Comparison of ENCODE assay signal across 15 cellular contexts in genomic region chr6:79034865-79035264, GRCh38. TPM values are rescaled to one million over a fixed set of nuclear protein-coding genes. Genes with fewer than 3 reads are reported as not detected.
A peak's percentile ranks its signal among the peaks of the same experiment; 100 is the strongest.
DNase-seq lines count a peak whose midpoint lies in the region; ATAC-seq, FAIRE-seq and TF ChIP-seq lines count a peak whose summit lies in the region.
"Had no signal": no experiment of that assay in that cellular context is flagged by ENCODE, and none has a peak within 500 bp of the region (broad histone marks: within the 10 kb centered on the region; RNA-seq: fewer than 3 reads in every experiment).

No MANE protein-coding gene starts in this region.

- no peak overlapping the region for H3K4me2 ChIP-seq in H9 (ENCODE audit: insufficient read depth, insufficient read length, low read length)

- no peak overlapping the region for H4K8ac ChIP-seq in H9 (replicated peaks; ENCODE audit: insufficient read length, low read depth, low read length)

- peaks cover 9 to 18% of the 10 kb centered on the region in 2 experiments for H3K4me1 Mint-ChIP-seq in H9
- peaks cover 46% of the 10 kb centered on the region for H3K4me1 Mint-ChIP-seq in stimulated activated memory B cell treated with anti-CD40 and anti-IgM and Interleukin-4, amounts not matched to agents 10 μg/mL and 1 μg/mL and 100 μg/mL, for 72 hours

- H3K27me3 Mint-ChIP-seq in H9 (ENCODE audit: low read depth): no peaks in the 10 kb centered on the region
- H3K27me3 Mint-ChIP-seq in stimulated activated memory B cell treated with anti-CD40 and anti-IgM and Interleukin-4, amounts not matched to agents 10 μg/mL and 1 μg/mL and 100 μg/mL, for 72 hours: no peaks in the 10 kb centered on the region
- H3K27me3 Mint-ChIP-seq: CD4-positive, alpha-beta memory T cell; IgD-negative memory B cell; progenitor cell of endocrine pancreas had no signal

- in situ Hi-C loops in astrocyte of the spinal cord (cut with HindIII; ENCODE audit: low sequenced_read_pairs): no loop called here

- no peaks in the 10 kb centered on the region for H3K79me1 ChIP-seq in H9 (ENCODE audit: insufficient read depth, low read depth, low read length, poor library complexity, severe bottlenecking)

- ATAC-seq in GM18508 (IDR thresholded peaks at IDR 0.05; ENCODE audit: insufficient read depth, unreplicated experiment): peak; percentile 86
- ATAC-seq in GM19397 (IDR thresholded peaks at IDR 0.05; ENCODE audit: unreplicated experiment): peak; percentile 61
- ATAC-seq in HG03342 (IDR thresholded peaks at IDR 0.05; ENCODE audit: unreplicated experiment): peak; percentile 76
- ATAC-seq in GM19467 (IDR thresholded peaks at IDR 0.05; ENCODE audit: unreplicated experiment): no peak
- no peak for ATAC-seq in stimulated activated memory B cell treated with anti-CD40 and anti-IgM and Interleukin-4, amounts not matched to agents 10 μg/mL and 1 μg/mL and 100 μg/mL, for 72 hours

- H3K14ac ChIP-seq in H9 (ENCODE audit: insufficient read depth, low read length): no peak overlapping the region

- no peaks in the 10 kb centered on the region for H4K20me1 ChIP-seq in H9 (ENCODE audit: control insufficient read depth, insufficient read depth, insufficient read length)

- no peak overlapping the region for H2BK20ac ChIP-seq in H9 (ENCODE audit: low read depth, low read length, poor library complexity, severe bottlenecking)

- no CpG with 5 or more reads among the region's 2 CpGs for WGBS in H9 (ENCODE audit: extremely low coverage, insufficient read length, low lambda C conversion rate)

- H3K27ac ChIP-seq in H9 (ENCODE audit: insufficient read length, low read depth, low read length): no peak overlapping the region
- H3K27ac ChIP-seq: tibial artery had no signal

- peak overlapping the region in 1 of 3 experiments; percentile 7; a peak in 1 of 7 replicates for H3K27ac Mint-ChIP-seq in H9
- no peak overlapping the region for H3K27ac Mint-ChIP-seq in stimulated activated memory B cell treated with anti-CD40 and anti-IgM and Interleukin-4, amounts not matched to agents 10 μg/mL and 1 μg/mL and 100 μg/mL, for 72 hours
- H3K27ac Mint-ChIP-seq: progenitor cell of endocrine pancreas had no signal

- H2BK5ac ChIP-seq in H9 (ENCODE audit: insufficient read length, low read length): no peak overlapping the region

- H3T11ph ChIP-seq in H9 (ENCODE audit: low read length): no peak overlapping the region

- no peak overlapping the region for H2BK12ac ChIP-seq in H9 (ENCODE audit: insufficient read length, low read depth, low read length)

- H2BK15ac ChIP-seq in H9 (ENCODE audit: low read depth, low read length): no peak overlapping the region

- peaks cover 19 to 47% (median 45%) of the 10 kb centered on the region in 3 experiments for H3K36me3 Mint-ChIP-seq in H9 (ENCODE audit: insufficient read depth in 1 of 3, low read depth in 3 of 3)
- peaks cover 60% of the 10 kb centered on the region for H3K36me3 Mint-ChIP-seq in stimulated activated memory B cell treated with anti-CD40 and anti-IgM and Interleukin-4, amounts not matched to agents 10 μg/mL and 1 μg/mL and 100 μg/mL, for 72 hours

- no peak overlapping the region for H3K4ac ChIP-seq in H9 (ENCODE audit: low read depth, low read length)

- no peak overlapping the region for H3K4me3 ChIP-seq in astrocyte of the spinal cord (ENCODE audit: low read depth, low read length)
- H3K4me3 ChIP-seq: tibial artery had no signal

- H3K9ac ChIP-seq in H9 (ENCODE audit: extremely low read depth, insufficient read length, low read length): no peak overlapping the region

- no peak overlapping the region for H4K91ac ChIP-seq in H9 (ENCODE audit: insufficient read length, low read depth, low read length)

- FAIRE-seq in GM12891 (lab: Jason Lieb, UNC): no peak

- H3K9me3 ChIP-seq in H9 (ENCODE audit: control insufficient read depth, low read depth, low read length): no peaks in the 10 kb centered on the region
- H3K9me3 ChIP-seq: tibial artery had no signal

- no peaks in the 10 kb centered on the region for H3K27me3 ChIP-seq in H9 (ENCODE audit: insufficient read depth, low read length)
- H3K27me3 ChIP-seq: tibial artery had no signal

- H2BK120ac ChIP-seq in H9 (ENCODE audit: low read depth, low read length, poor library complexity, severe bottlenecking): no peak overlapping the region

- no peak overlapping the region for H3K4me3 Mint-ChIP-seq in H9
- H3K4me3 Mint-ChIP-seq in stimulated activated memory B cell treated with anti-CD40 and anti-IgM and Interleukin-4, amounts not matched to agents 10 μg/mL and 1 μg/mL and 100 μg/mL, for 72 hours: no peak overlapping the region
- H3K4me3 Mint-ChIP-seq: CD4-positive, alpha-beta memory T cell; IgD-negative memory B cell had no signal

- no peak overlapping the region for H3K23ac ChIP-seq in H9 (ENCODE audit: insufficient read length, low read depth, low read length)

- no peaks in the 10 kb centered on the region for H3K9me3 Mint-ChIP-seq in H9
- H3K9me3 Mint-ChIP-seq in stimulated activated memory B cell treated with anti-CD40 and anti-IgM and Interleukin-4, amounts not matched to agents 10 μg/mL and 1 μg/mL and 100 μg/mL, for 72 hours: no peaks in the 10 kb centered on the region
- H3K9me3 Mint-ChIP-seq: IgD-negative memory B cell had no signal

- H2AK5ac ChIP-seq in H9 (ENCODE audit: insufficient read length, low read length): no peak overlapping the region

- no peak overlapping the region for H4K5ac ChIP-seq in H9 (ENCODE audit: insufficient read length, low read depth, low read length)

- peak; percentile 6 for DNase-seq in astrocyte of the spinal cord (ENCODE audit: low read depth, low spot score)
- no peak for DNase-seq in H9
- no peak for DNase-seq in GM12891 (ENCODE audit: insufficient read length, low spot score)
- DNase-seq: CD4-positive, alpha-beta memory T cell; head of caudate nucleus; mesenchymal stem cell; NCI-H2029 treated with DMSO at 0.1 percent for 48 hours; tibial artery had no signal

- peaks cover 3% of the 10 kb centered on the region for H3K79me2 ChIP-seq in H9 (ENCODE audit: insufficient read depth, low read length)

- no peak overlapping the region for H2AFZ ChIP-seq in H9 (ENCODE audit: low read length)

- H3K18ac ChIP-seq in H9 (ENCODE audit: insufficient read length, low read depth, low read length): no peak overlapping the region

- no peak overlapping the region for H3K56ac ChIP-seq in H9 (ENCODE audit: insufficient read length, low read depth, low read length)

- TF ChIP-seq CTCF in astrocyte of the spinal cord (IDR thresholded peaks at IDR 0.05; ENCODE audit: low read depth, low read length): no peak
- TF ChIP-seq CTCF in H9 (conservative IDR thresholded peaks at IDR 0.05): no peak

- no peaks in the 10 kb centered on the region for H3K23me2 ChIP-seq in H9 (ENCODE audit: insufficient read length, low read depth, low read length, poor library complexity, severe bottlenecking)

- H3K4me1 ChIP-seq in H9 (ENCODE audit: insufficient read depth, low read length): no peaks in the 10 kb centered on the region

- no peak for TF ChIP-seq POLR2A in GM12891 (IDR thresholded peaks at IDR 0.05; ENCODE audit: low read depth, low read length)

TF ChIP-seq in GM12891, 5 proteins besides CTCF, POLR2A, EP300 and RAD21:
- TF ChIP-seq POU2F2 (IDR thresholded peaks at IDR 0.05; ENCODE audit: low read depth, low read length): no peak
- TF ChIP-seq TAF1 (IDR thresholded peaks at IDR 0.05; ENCODE audit: low read depth, low read length): no peak
- no peak for TF ChIP-seq SPI1 (IDR thresholded peaks at IDR 0.05; ENCODE audit: low read depth, low read length)
- no peak for TF ChIP-seq PAX5 (IDR thresholded peaks at IDR 0.05; ENCODE audit: insufficient read depth, low read length, severe bottlenecking)
- no peak for TF ChIP-seq POLR2AphosphoS5 (IDR thresholded peaks at IDR 0.05; ENCODE audit: low read depth, low read length)

RNA-seq across cellular contexts. Expression of gene PHIP, which starts 43.2 kb away (rescaled TPM):
- total RNA-seq in H9 (2021): 51.0 and 53.6 TPM in 2 replicates
- polyA plus RNA-seq in GM12891 (2012; ENCODE audit: low read depth, missing spikeins): 8.2 TPM

Comparison
In these comparisons a context has a peak if more than half of its experiments do, and no peak if none do; other contexts are left out.
1. ATAC-seq: peak in GM18508 (single experiment), GM19397 (single experiment) and HG03342 (single experiment); none in GM19467 (single experiment) and stimulated activated memory B cell treated with anti-CD40 and anti-IgM and Interleukin-4, amounts not matched to agents 10 μg/mL and 1 μg/mL and 100 μg/mL, for 72 hours (single experiment).